ENCODE assay signal across 22 cellular contexts in the genomic region with DNA sequence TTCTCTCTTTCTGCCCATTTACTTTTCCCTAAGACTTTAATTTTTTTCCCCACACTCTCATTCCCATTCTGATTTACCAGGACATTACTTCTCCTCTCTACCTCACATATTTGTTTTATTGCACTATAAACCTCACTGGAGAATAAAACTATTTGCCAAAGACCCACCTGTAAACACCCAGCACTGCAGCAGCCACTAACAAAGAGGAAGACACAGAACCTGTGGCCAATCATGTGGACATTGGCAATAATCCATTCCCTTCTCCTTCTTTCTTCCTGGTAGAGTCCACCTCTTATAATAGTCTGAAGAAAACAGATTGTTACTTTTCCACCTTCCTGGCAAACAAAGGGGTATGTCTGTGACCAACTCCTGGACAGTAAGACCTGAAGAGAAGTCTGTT. TPM values are rescaled to one million over a fixed set of nuclear protein-coding genes. Genes with fewer than 3 reads are reported as not detected.
DNase-seq lines count a peak whose midpoint lies in the region; ATAC-seq, FAIRE-seq and TF ChIP-seq lines count a peak whose summit lies in the region.
"Had no signal": no experiment of that assay in that cellular context is flagged by ENCODE, and none has a peak within 500 bp of the region (broad histone marks: within the 10 kb centered on the region; RNA-seq: fewer than 3 reads in every experiment).

No MANE protein-coding gene starts in this region.

- peaks cover 15% of the 10 kb centered on the region for H3K27me3 Mint-ChIP-seq in Caco-2 (ENCODE audit: insufficient read depth, unreplicated experiment)

- intact Hi-C loops in mucosa of descending colon (cut with DNase I, micrococcal nuclease): no loop called here
- intact Hi-C loops in Caco-2 (cut with micrococcal nuclease; ENCODE audit: unreplicated experiment): no loop called here

- H3K9me3 ChIP-seq in mucosa of descending colon (no peaks in the 10 kb centered on the region), Caco-2 (no peaks in the 10 kb centered on the region)
- H3K9me3 ChIP-seq: A549; BE2C; BLaER1 treated with 17β-estradiol and CSF1 and Interleukin-3, amounts not matched to agents 10 nM and 100 nM had no signal

- POLR2A ChIA-PET in Caco-2 (lab: Charles Lee): no interaction called here

- FAIRE-seq in colon (lab: Jason Lieb, UNC): peak; percentile 28
- FAIRE-seq: A549, GM19239, H1 had no signal

- H3K27ac Mint-ChIP-seq in Caco-2 (ENCODE audit: unreplicated experiment): no peak overlapping the region
- H3K27ac Mint-ChIP-seq: CD4-positive, alpha-beta memory T cell had no signal

- no peaks in the 10 kb centered on the region for H3K9me3 Mint-ChIP-seq in Caco-2 (ENCODE audit: unreplicated experiment)
- H3K9me3 Mint-ChIP-seq: CD4-positive, alpha-beta memory T cell had no signal

- no peaks in the 10 kb centered on the region for H3K36me3 Mint-ChIP-seq in Caco-2 (ENCODE audit: insufficient read depth, unreplicated experiment)
- H3K36me3 Mint-ChIP-seq: CD4-positive, alpha-beta memory T cell had no signal

- CTCF ChIA-PET in Caco-2 (lab: Charles Lee): interaction anchor here (0.6 to 0.9 kb wide), 2 partner anchors 49 to 509 kb away, joined by 3 to 5 read pairs; no protein-coding TSS in a partner anchor

- H3K4me1 Mint-ChIP-seq in Caco-2 (ENCODE audit: low read depth, unreplicated experiment): no peaks in the 10 kb centered on the region

- TF ChIP-seq CTCF in mucosa of descending colon (IDR thresholded peaks at IDR 0.05): no peak
- no peak for TF ChIP-seq CTCF in Caco-2 (IDR thresholded peaks at IDR 0.05; ENCODE audit: insufficient read depth in 1 of 2, low read depth in 1 of 2, low read length in 1 of 2, severe bottlenecking in 1 of 2, unreplicated experiment in 1 of 2)

- no peak overlapping the region for H3K4me3 ChIP-seq in mucosa of descending colon
- H3K4me3 ChIP-seq in Caco-2 (ENCODE audit: low read depth, low read length): no peak overlapping the region
- H3K4me3 ChIP-seq: A549; BLaER1 treated with 17β-estradiol and CSF1 and Interleukin-3, amounts not matched to agents 10 nM and 100 nM; GM12878; GM23248 had no signal

- BruUV-seq in Caco-2 (replicated peaks; lab: Mats Ljungman, UMichigan): no TSS peak

- H3K27me3 ChIP-seq in Caco-2 (replicated peaks; ENCODE audit: control insufficient read depth, insufficient read depth, low read length): no peaks in the 10 kb centered on the region; the same call in 1 of the 2 replicates
- H3K27me3 ChIP-seq: BLaER1 treated with 17β-estradiol and CSF1 and Interleukin-3, amounts not matched to agents 10 nM and 100 nM had no signal

- peak; percentile 58 for ATAC-seq in mucosa of descending colon
- ATAC-seq: A549, GM12878 had no signal

- H3K4me3 Mint-ChIP-seq in Caco-2 (ENCODE audit: unreplicated experiment): no peak overlapping the region
- H3K4me3 Mint-ChIP-seq: CD4-positive, alpha-beta memory T cell had no signal

- no peaks in the 10 kb centered on the region for H3K36me3 ChIP-seq in mucosa of descending colon (ENCODE audit: low read depth)
- H3K36me3 ChIP-seq in Caco-2 (ENCODE audit: control insufficient read depth, insufficient read depth, low read length): no peaks in the 10 kb centered on the region
- H3K36me3 ChIP-seq: BE2C; BLaER1 treated with 17β-estradiol and CSF1 and Interleukin-3, amounts not matched to agents 10 nM and 100 nM had no signal

- peak; percentile 38 for DNase-seq in HT-29 (ENCODE audit: low spot score)
- DNase-seq in mucosa of descending colon: peak in 1 of 3 donors; percentile 4
- no peak for DNase-seq in Caco-2
- no peak for DNase-seq in central memory CD4-positive, alpha-beta T cell
- no peak for DNase-seq in NCI-H82 (lab: John Stamatoyannopoulos, UW)
- DNase-seq: ACHN; AML-193; BE2C; CD4-positive, alpha-beta memory T cell; COR-L47; DMS153; EL; GDM1; GM23248; H7; HCEC 1CT had no signal

- no peaks in the 10 kb centered on the region for H3K4me1 ChIP-seq in mucosa of descending colon (ENCODE audit: low read depth)
- H3K4me1 ChIP-seq in Caco-2: no peaks in the 10 kb centered on the region
- H3K4me1 ChIP-seq: A549, BE2C had no signal

RNA-seq across cellular contexts. Expression of a gene that starts 8.3 kb away (rescaled TPM):
- 0.18 TPM in 1 of 2 replicates, not detected in the other for total RNA-seq in HT-29 (2014; rRNA removed; shearing (Covaris generic))
- total RNA-seq in mucosa of descending colon: 10 to 100 TPM in 1 of 3 donors, 1 to 10 TPM in 1, under 1 TPM in 1; 0.84 to 26.2 (median 4.8) TPM
- total RNA-seq in Caco-2 (2022): 0.28 TPM in 1 of 2 replicates, not detected in the other

RNA-seq across cellular contexts. Expression of a gene that starts 35.8 kb away (rescaled TPM):
- 2.9 and 3.8 TPM in 2 replicates for total RNA-seq in HT-29 (2014; rRNA removed; shearing (Covaris generic))
- total RNA-seq in mucosa of descending colon (10 to 100 TPM in 1 of 3 donors, 1 to 10 TPM in 2; 7.9 to 15.3 (median 8.8) TPM), Caco-2 (2022) (7.4 and 8.4 TPM in 2 replicates)
